ENCODE assay signal across 18 cellular contexts in genomic region chr9:114376586-114376985, GRCh38. TPM values are rescaled to one million over a fixed set of nuclear protein-coding genes. Genes with fewer than 3 reads are reported as not detected.
A peak's percentile ranks its signal among the peaks of the same experiment; 100 is the strongest.
DNase-seq lines count a peak whose midpoint lies in the region; ATAC-seq lines count a peak whose summit lies in the region.
"Had no signal": no experiment of that assay in that cellular context is flagged by ENCODE, and none has a peak within 500 bp of the region (broad histone marks: within the 10 kb centered on the region; RNA-seq: fewer than 3 reads in every experiment).

No MANE protein-coding gene starts in this region.

- CTCF ChIA-PET in CD4-positive, alpha-beta memory T cell (lab: Charles Lee; ENCODE audit: partially characterized antibody) = interaction anchor here (1.0 kb wide), 1 partner anchor 8 kb away, joined by 5 read pairs; no protein-coding TSS in a partner anchor

- POLR2A ChIA-PET in CD4-positive, alpha-beta memory T cell (lab: Charles Lee; ENCODE audit: partially characterized antibody) = interaction anchor here (0.7 to 2.8 kb wide), 9 partner anchors 10 to 36 kb away, joined by 3 to 75 read pairs (median 3); partner anchors contain the start of gene AKNA

- no peaks in the 10 kb centered on the region for H3K9me3 ChIP-seq in CD4-positive, alpha-beta memory T cell (ENCODE audit: control insufficient read depth in 1 of 2, low read length in 2 of 2)
- H3K9me3 ChIP-seq in KOPT-K1 (ENCODE audit: insufficient read depth, low read length, poor library complexity, severe bottlenecking) = no peaks in the 10 kb centered on the region
- H3K9me3 ChIP-seq: adrenal gland had no signal

- no peak overlapping the region for H3K4me3 ChIP-seq in CD4-positive, alpha-beta memory T cell (ENCODE audit: low read length in 2 of 2)
- H3K4me3 ChIP-seq in skin epidermis = no peak overlapping the region
- H3K4me3 ChIP-seq: adrenal gland had no signal

- no peak for ATAC-seq in activated naive CD8-positive, alpha-beta T cell treated with anti-CD3 and anti-CD28 coated beads, Interleukin-2, amount 50 U/mL, for 24 hours
- no peak for ATAC-seq in GM21423 (IDR thresholded peaks at IDR 0.05; ENCODE audit: unreplicated experiment)
- ATAC-seq: HepG2, right cardiac atrium had no signal

- intact Hi-C loops in CD4-positive, alpha-beta memory T cell (cut with micrococcal nuclease) = no loop called here

- peaks cover 97% of the 10 kb centered on the region for H3K4me1 ChIP-seq in CD4-positive, alpha-beta memory T cell (ENCODE audit: insufficient read depth, low read length)

- no peaks in the 10 kb centered on the region for H3K27me3 ChIP-seq in CD4-positive, alpha-beta memory T cell (ENCODE audit: insufficient read depth, low read length)
- H3K27me3 ChIP-seq: adrenal gland had no signal

- DNase-seq in CD4-positive, alpha-beta memory T cell = no peak
- no peak for DNase-seq in activated naive CD8-positive, alpha-beta T cell treated with anti-CD3 and anti-CD28 coated beads, Interleukin-2, amount 50 U/mL, for 24 hours
- DNase-seq in ecto neural progenitor cell (ENCODE audit: low spot score) (no peak), NCI-H2196 treated with DMSO at 0.1 percent for 48 hours (lab: John Stamatoyannopoulos, UW; ENCODE audit: unreplicated experiment) (no peak)
- DNase-seq: adrenal gland; central memory CD4-positive, alpha-beta T cell; EL; H7; mammary epithelial cell; NCI-H774; right cardiac atrium; stimulated activated CD4-positive, alpha-beta T cell treated with anti-CD3 and anti-CD28 coated beads, Interleukin-4, amount 100 ng/mL, for 1 hour had no signal

- H3K27ac Mint-ChIP-seq in CD4-positive, alpha-beta memory T cell = peak overlapping the region; percentile 83 to 97 (median 92)
- peak overlapping the region; percentile 60 for H3K27ac Mint-ChIP-seq in activated naive CD8-positive, alpha-beta T cell treated with anti-CD3 and anti-CD28 coated beads, Interleukin-2, amount 50 U/mL, for 24 hours

- peaks cover 60 to 95% (median 78%) of the 10 kb centered on the region in 4 donors for H3K4me1 Mint-ChIP-seq in CD4-positive, alpha-beta memory T cell
- peaks cover 91% of the 10 kb centered on the region for H3K4me1 Mint-ChIP-seq in activated naive CD8-positive, alpha-beta T cell treated with anti-CD3 and anti-CD28 coated beads, Interleukin-2, amount 50 U/mL, for 24 hours

- H3K27ac ChIP-seq in CD4-positive, alpha-beta memory T cell (ENCODE audit: low read depth, low read length) = peak overlapping the region; percentile 60
- peak overlapping the region; percentile 51 for H3K27ac ChIP-seq in KOPT-K1 (ENCODE audit: low read depth, low read length, poor library complexity, severe bottlenecking)
- H3K27ac ChIP-seq in skin epidermis = peak overlapping the region in 11 of 21 experiments; percentile 3 to 96 (median 38)
- H3K27ac ChIP-seq: adrenal gland had no signal

- no peaks in the 10 kb centered on the region for H3K27me3 Mint-ChIP-seq in CD4-positive, alpha-beta memory T cell
- H3K27me3 Mint-ChIP-seq in activated naive CD8-positive, alpha-beta T cell treated with anti-CD3 and anti-CD28 coated beads, Interleukin-2, amount 50 U/mL, for 24 hours = no peaks in the 10 kb centered on the region

- H3K4me3 Mint-ChIP-seq in CD4-positive, alpha-beta memory T cell = peak overlapping the region in 4 of 8 donors; percentile 24 to 39 (median 34)
- no peak overlapping the region for H3K4me3 Mint-ChIP-seq in activated naive CD8-positive, alpha-beta T cell treated with anti-CD3 and anti-CD28 coated beads, Interleukin-2, amount 50 U/mL, for 24 hours

- H3K9me3 Mint-ChIP-seq in CD4-positive, alpha-beta memory T cell = peaks cover 0 to 2% (median 0%) of the 10 kb centered on the region in 8 donors
- no peaks in the 10 kb centered on the region for H3K9me3 Mint-ChIP-seq in activated naive CD8-positive, alpha-beta T cell treated with anti-CD3 and anti-CD28 coated beads, Interleukin-2, amount 50 U/mL, for 24 hours

- peaks cover 71 to 85% of the 10 kb centered on the region in 2 donors for H3K36me3 Mint-ChIP-seq in CD4-positive, alpha-beta memory T cell
- H3K36me3 Mint-ChIP-seq in activated naive CD8-positive, alpha-beta T cell treated with anti-CD3 and anti-CD28 coated beads, Interleukin-2, amount 50 U/mL, for 24 hours (ENCODE audit: low read depth) = peaks cover 76% of the 10 kb centered on the region

- peaks cover 62% of the 10 kb centered on the region for H3K36me3 ChIP-seq in CD4-positive, alpha-beta memory T cell (ENCODE audit: insufficient read depth, low read length)
- peaks cover 80% of the 10 kb centered on the region for H3K36me3 ChIP-seq in KOPT-K1 (ENCODE audit: insufficient read depth, low read length)

RNA-seq across cellular contexts. Expression of gene AKNA, which starts 11.2 kb away (rescaled TPM):
- total RNA-seq in CD4-positive, alpha-beta memory T cell = 100 to 1,000 TPM; 374 to 375 TPM
- 10 to 100 TPM in 1 of 2 donors, 1 to 10 TPM in 1; 1.9 to 35.6 TPM for polyA plus RNA-seq in CD4-positive, alpha-beta memory T cell

RNA-seq across cellular contexts. Expression of gene ORM2, which starts 46.9 kb away (rescaled TPM):
- not detected for total RNA-seq in CD4-positive, alpha-beta memory T cell
- not detected for polyA plus RNA-seq in CD4-positive, alpha-beta memory T cell
- total RNA-seq: activated CD8-positive, alpha-beta memory T cell treated with anti-CD3 and anti-CD28 coated beads for 36 hours; glomerular endothelial cell; mammary epithelial cell; right cardiac atrium had no signal
- polyA plus RNA-seq: mammary epithelial cell had no signal

RNA-seq across cellular contexts. Expression of gene ORM1, which starts 53.7 kb away (rescaled TPM):
- not detected for total RNA-seq in CD4-positive, alpha-beta memory T cell
- not detected for polyA plus RNA-seq in CD4-positive, alpha-beta memory T cell
- total RNA-seq: activated CD8-positive, alpha-beta memory T cell treated with anti-CD3 and anti-CD28 coated beads for 36 hours; glomerular endothelial cell; H7; mammary epithelial cell had no signal
- polyA plus RNA-seq: mammary epithelial cell had no signal
